In genomic region chr4:125833-126232, GRCh38 we compare ENCODE assay signal across 8 cellular contexts. TPM values are rescaled to one million over a fixed set of nuclear protein-coding genes. Genes with fewer than 3 reads are reported as not detected.
A peak's percentile ranks its signal among the peaks of the same experiment; 100 is the strongest.
DNase-seq lines count a peak whose midpoint lies in the region; ATAC-seq and TF ChIP-seq lines count a peak whose summit lies in the region.

No MANE protein-coding gene starts in this region.

- in situ Hi-C loops in GM23248 (cut with MboI), result no loop called here

- H3K36me3 ChIP-seq in GM23248 (ENCODE audit: low read depth), result peaks cover 23% of the 10 kb centered on the region

- H3F3A ChIP-seq in GM23248 (ENCODE audit: insufficient read depth), result peaks cover 4% of the 10 kb centered on the region; the same call in 1 of the 2 replicates

- peak overlapping the region; percentile 95 for H2AFZ ChIP-seq in GM23248

- peaks cover 32% of the 10 kb centered on the region for H3K36me3 Mint-ChIP-seq in T-cell

- POLR2A ChIA-PET in T-cell (lab: Charles Lee), result no interaction called here

- no peaks in the 10 kb centered on the region for H3K9me3 ChIP-seq in GM23248 (ENCODE audit: low read depth)

- H3K27me3 ChIP-seq in GM23248 (replicated peaks; ENCODE audit: insufficient read depth), result no peaks in the 10 kb centered on the region

- H3K27ac ChIP-seq in GM23248, result no peak overlapping the region

- no peaks in the 10 kb centered on the region for H3K9me2 ChIP-seq in GM23248 (ENCODE audit: insufficient read depth)

- H3K27ac Mint-ChIP-seq in T-cell, result peak overlapping the region; percentile 94 to 99

- DNase-seq in GM23248 (no peak), T-cell (no peak), fibroblast of the aortic adventitia (ENCODE audit: low read depth) (no peak), skeletal muscle cell (ENCODE audit: low read depth) (no peak), UCSD-AML1 (lab: John Stamatoyannopoulos, UW; ENCODE audit: unreplicated experiment) (no peak), DMS79 (lab: John Stamatoyannopoulos, UW) (no peak)

- CTCF ChIA-PET in T-cell (lab: Charles Lee), result no interaction called here

- no peak for TF ChIP-seq CTCF in fibroblast of the aortic adventitia (IDR thresholded peaks at IDR 0.05; ENCODE audit: insufficient read depth, low read length)

- peak overlapping the region; percentile 87 for H3K9ac ChIP-seq in GM23248

- 68 to 70% methylated on average over 5 of the region's 5 CpGs for WGBS in GM23248 (ENCODE audit: low coverage in 1 of 2, low lambda C conversion rate in 2 of 2, missing lambda C conversion rate in 2 of 2), 2 experiments

- peaks cover 3 to 31% (median 12%) of the 10 kb centered on the region in 3 donors for H3K9me3 Mint-ChIP-seq in T-cell

- no peaks in the 10 kb centered on the region for H3K27me3 Mint-ChIP-seq in T-cell

- no peak for ATAC-seq in T-cell (replicated peaks in 1 of 4)
- ATAC-seq in HG03108 (IDR thresholded peaks at IDR 0.05; ENCODE audit: unreplicated experiment), result no peak
- no peak for ATAC-seq in GM19035 (IDR thresholded peaks at IDR 0.05; ENCODE audit: unreplicated experiment)

- H3K79me2 ChIP-seq in GM23248 (ENCODE audit: insufficient read depth), result peaks cover 46% of the 10 kb centered on the region

- H3K4me3 Mint-ChIP-seq in T-cell, result peak overlapping the region; percentile 97 to 99 (median 98)

- no peaks in the 10 kb centered on the region; the same call in 1 of the 2 replicates for H3K4me1 ChIP-seq in GM23248 (ENCODE audit: insufficient read depth)

- no peaks in the 10 kb centered on the region for H4K20me1 ChIP-seq in GM23248 (ENCODE audit: insufficient read depth)

- H3K4me3 ChIP-seq in GM23248, result peak overlapping the region; percentile 86
- peak overlapping the region; percentile 88 for H3K4me3 ChIP-seq in fibroblast of the aortic adventitia (ENCODE audit: low read depth, low read length)
- peak overlapping the region; percentile 77 for H3K4me3 ChIP-seq in skeletal muscle cell (ENCODE audit: low read depth, low read length)

- H3K4me2 ChIP-seq in GM23248 (ENCODE audit: unreplicated experiment), result peak overlapping the region; percentile 74

- peaks cover 34 to 36% (median 34%) of the 10 kb centered on the region in 3 donors for H3K4me1 Mint-ChIP-seq in T-cell

RNA-seq across cellular contexts. Expression of gene ZNF718, which starts 1.5 kb away (rescaled TPM):
- total RNA-seq in GM23248 (2014; rRNA removed; shearing (Covaris generic)), result 2.4 and 5.8 TPM in 2 replicates
- 2.7 and 3.4 TPM in 2 replicates for polyA plus RNA-seq in GM23248 (2016; fragmentation: Nextera tagmentation; extraction: Ambion mirVana)
- total RNA-seq in T-cell (10 to 100 TPM in 1 of 5 donors, 1 to 10 TPM in 4; 6.6 to 10.3 (median 8.6) TPM), fibroblast of the aortic adventitia (ENCODE audit: low replicate concordance) (4.5 and 9.6 TPM in 2 replicates)
